ENCODE assay signal across 2 cellular contexts in the genomic region with DNA sequence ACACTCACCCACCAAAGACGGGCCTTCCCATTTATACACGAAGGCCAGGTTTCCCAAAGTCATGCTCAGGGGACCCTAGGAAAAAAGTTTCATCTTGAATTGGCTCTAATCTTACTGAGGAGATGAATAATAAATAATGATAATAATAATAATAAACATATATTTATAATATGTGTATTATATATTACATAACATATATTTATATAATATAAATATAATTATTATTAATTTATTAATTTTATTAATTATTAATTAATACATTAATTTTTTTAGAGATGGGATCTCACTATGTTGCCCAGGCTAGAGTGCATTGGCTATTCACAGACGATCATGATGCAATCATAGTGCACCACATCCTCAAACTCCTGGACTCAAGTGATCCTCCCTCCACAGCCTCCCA.
TF ChIP-seq lines count a peak whose summit lies in the region.

No MANE protein-coding gene starts in this region.

TF ChIP-seq in IMR-90, 13 proteins besides CTCF, POLR2A, EP300 and RAD21:
- no peak for TF ChIP-seq CHD1 (IDR thresholded peaks at IDR 0.05; ENCODE audit: low read depth, low read length)
- 0 out of 2 replicates have a peak, but pooled peaks have one; percentile 12 for TF ChIP-seq CEBPB (IDR thresholded peaks at IDR 0.05; ENCODE audit: low read depth, low read length)
TF ChIP-seq in IMR-90: peak in this region for 1.

TF ChIP-seq in K562, 482 proteins besides CTCF, POLR2A, EP300 and RAD21:
- TF ChIP-seq DACH1 (IDR thresholded peaks at IDR 0.05; ENCODE audit: partially characterized antibody) (peak; percentile 43), ZNF76 (CRISPR knock-in tag; IDR thresholded peaks at IDR 0.05; ENCODE audit: borderline replicate concordance) (no peak)
